In the genomic region with DNA sequence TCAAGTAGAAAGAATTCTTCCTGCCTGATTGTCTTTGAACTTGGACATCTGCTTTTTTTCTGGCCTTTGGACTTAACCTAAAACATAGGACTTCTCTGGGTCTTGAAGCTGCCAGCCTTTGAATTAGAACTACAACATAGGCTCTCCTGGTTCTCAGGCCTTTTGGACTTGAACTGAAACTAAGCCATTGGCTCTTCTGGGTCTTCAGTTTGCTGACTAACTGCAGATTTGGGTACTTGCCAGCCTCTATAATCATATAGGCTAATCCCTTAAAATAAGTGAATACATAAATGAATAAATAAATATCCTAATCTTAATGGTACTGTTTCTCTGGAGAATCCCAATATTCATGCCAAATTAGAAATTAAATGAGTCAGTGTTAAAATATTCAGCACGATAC, we compare ENCODE assay signal across 12 cellular contexts.
"Had no signal": no experiment of that assay in that cellular context is flagged by ENCODE, and none has a peak within 500 bp of the region (broad histone marks: within the 10 kb centered on the region; RNA-seq: fewer than 3 reads in every experiment).

No MANE protein-coding gene starts in this region.

- H3K4me3 ChIP-seq: tibial artery had no signal

- DNase-seq: activated CD4-positive, alpha-beta T cell treated with anti-CD3 and anti-CD28 coated beads for 48 hours; activated CD8-positive, alpha-beta T cell treated with anti-CD3 and anti-CD28 coated beads for 36 hours; activated effector memory CD4-positive, alpha-beta T cell treated with anti-CD3 and anti-CD28 coated beads, Interleukin-2, amount 50 U/mL, for 16 hours; activated T-cell treated with anti-CD3 and anti-CD28 coated beads, Interleukin-2, amount 50 U/mL, for 48 hours; endodermal cell; foreskin fibroblast; posterior cingulate gyrus; stimulated activated CD4-positive, alpha-beta T cell treated with anti-CD3 and anti-CD28 coated beads, Interleukin-2, amount 100 ng/mL, for 48 hours; stimulated activated naive CD4-positive, alpha-beta T cell; tibial artery had no signal

- H3K27me3 ChIP-seq: tibial artery had no signal

- H3K9me3 ChIP-seq: tibial artery had no signal

- ATAC-seq: activated CD8-positive, alpha-beta T cell treated with anti-CD3 and anti-CD28 coated beads for 36 hours; natural killer cell treated with Interleukin-12 subunit alpha and Interleukin-12 subunit beta and Interleukin-15 and Interleukin-18, amount 100 ng/mL, for 72 hours; WTC11 had no signal

- H3K4me1 ChIP-seq: tibial artery had no signal

- H3K36me3 ChIP-seq: tibial artery had no signal

- H3K27ac ChIP-seq: tibial artery had no signal
